Comparison of ENCODE assay signal across 10 cellular contexts in genomic region chr14:58430156-58430555, GRCh38. TPM values are rescaled to one million over a fixed set of nuclear protein-coding genes. Genes with fewer than 3 reads are reported as not detected.
A peak's percentile ranks its signal among the peaks of the same experiment; 100 is the strongest.
DNase-seq lines count a peak whose midpoint lies in the region; ATAC-seq and TF ChIP-seq lines count a peak whose summit lies in the region.
"Had no signal": no experiment of that assay in that cellular context is flagged by ENCODE, and none has a peak within 500 bp of the region (broad histone marks: within the 10 kb centered on the region; RNA-seq: fewer than 3 reads in every experiment).

No MANE protein-coding gene starts in this region.

- peaks cover 44% of the 10 kb centered on the region for H3K36me3 ChIP-seq in OCI-LY7 (ENCODE audit: insufficient read depth, low read length)

- peaks cover 17% of the 10 kb centered on the region for H3K36me3 Mint-ChIP-seq in activated T-cell treated with anti-CD3 and anti-CD28 coated beads, Interleukin-2, amount 50 U/mL, for 4 hours (ENCODE audit: insufficient read depth)

- no peaks in the 10 kb centered on the region for H3K9me2 ChIP-seq in OCI-LY7 (ENCODE audit: insufficient read depth, low read length)

- peaks cover 33% of the 10 kb centered on the region for H3K4me1 ChIP-seq in OCI-LY7 (ENCODE audit: insufficient read depth, low read length, poor library complexity, severe bottlenecking)

- no TSS peak for BruUV-seq in OCI-LY7 (replicated peaks; lab: Mats Ljungman, UMichigan)

- no peaks in the 10 kb centered on the region for H3K9me3 ChIP-seq in OCI-LY7 (ENCODE audit: low read length)

- no peak overlapping the region for H3K27ac ChIP-seq in OCI-LY7 (ENCODE audit: low read depth, low read length, poor library complexity, severe bottlenecking)
- H3K27ac ChIP-seq: C4-2B had no signal

- H3K4me1 Mint-ChIP-seq in activated T-cell treated with anti-CD3 and anti-CD28 coated beads, Interleukin-2, amount 50 U/mL, for 4 hours (ENCODE audit: low read depth) = peaks cover 38% of the 10 kb centered on the region

- no peaks in the 10 kb centered on the region for H4K20me1 ChIP-seq in OCI-LY7 (ENCODE audit: insufficient read depth, low read length)

- DNase-seq in activated T-cell treated with anti-CD3 and anti-CD28 coated beads, Interleukin-2, amount 50 U/mL, for 4 hours = no peak
- no peak for DNase-seq in activated T-cell treated with anti-CD3 and anti-CD28 coated beads, Interleukin-2, amount 50 U/mL, for 48 hours
- DNase-seq in OCI-LY7 (ENCODE audit: low spot score) (peak; percentile 10), dedifferentiated amniotic fluid mesenchymal stem cell (ENCODE audit: extremely low spot score) (peak; percentile 22), renal cortical epithelial cell (ENCODE audit: low read depth) (peak; percentile 68), Right ventricle myocardium inferior (ENCODE audit: missing footprints) (no peak), SKM-1 (lab: John Stamatoyannopoulos, UW; ENCODE audit: unreplicated experiment) (no peak)
- DNase-seq: NCI-H2029 had no signal

- H3K27me3 Mint-ChIP-seq in activated T-cell treated with anti-CD3 and anti-CD28 coated beads, Interleukin-2, amount 50 U/mL, for 4 hours (ENCODE audit: low read depth) = no peaks in the 10 kb centered on the region

- peak overlapping the region; percentile 90; the same call in 1 of the 2 replicates for H2AFZ ChIP-seq in OCI-LY7 (ENCODE audit: low read length)

- peak overlapping the region; percentile 95 for H3K4me3 ChIP-seq in OCI-LY7 (ENCODE audit: low read depth, low read length, poor library complexity, severe bottlenecking)

- intact Hi-C loops in OCI-LY7 (cut with micrococcal nuclease; ENCODE audit: unreplicated experiment) = no loop called here
- intact Hi-C loops in Right ventricle myocardium inferior (cut with DNase I) = no loop called here

- H3K4me2 ChIP-seq in OCI-LY7 (ENCODE audit: low read length) = peak overlapping the region; percentile 86

- CTCF ChIA-PET in OCI-LY7 (lab: Charles Lee; ENCODE audit: unreplicated experiment) = no interaction called here

- no peaks in the 10 kb centered on the region for H3K9me3 Mint-ChIP-seq in activated T-cell treated with anti-CD3 and anti-CD28 coated beads, Interleukin-2, amount 50 U/mL, for 4 hours

- ATAC-seq in activated T-cell treated with anti-CD3 and anti-CD28 coated beads, Interleukin-2, amount 50 U/mL, for 4 hours = peak; percentile 76 to 77
- ATAC-seq in Right ventricle myocardium inferior = no peak
- ATAC-seq in GM21576 (IDR thresholded peaks at IDR 0.05; ENCODE audit: unreplicated experiment) = no peak

- peak overlapping the region; percentile 21 for H3K4me3 Mint-ChIP-seq in activated T-cell treated with anti-CD3 and anti-CD28 coated beads, Interleukin-2, amount 50 U/mL, for 4 hours

- peaks cover 52% of the 10 kb centered on the region for H3K79me2 ChIP-seq in OCI-LY7 (ENCODE audit: insufficient read depth, low read depth, low read length)

- POLR2A ChIA-PET in OCI-LY7 (lab: Charles Lee) = interaction anchor here (0.6 to 1.2 kb wide), 6 partner anchors 16 to 1919 kb away, joined by 3 to 4 read pairs (median 3); no protein-coding TSS in a partner anchor

- TF ChIP-seq CTCF in OCI-LY7 (conservative IDR thresholded peaks at IDR 0.05; ENCODE audit: low read length) = no peak

RNA-seq across cellular contexts. Expression of gene KIAA0586, which starts 2.6 kb away (rescaled TPM):
- 10 to 100 TPM in 1 of 3 donors, 1 to 10 TPM in 2; 8.4 to 10.1 (median 9.3) TPM for total RNA-seq in activated T-cell treated with anti-CD3 and anti-CD28 coated beads, Interleukin-2, amount 50 U/mL, for 4 hours
- 20.5 and 20.8 TPM in 2 replicates for total RNA-seq in OCI-LY7 (2014; rRNA removed; shearing (Covaris generic))
- total RNA-seq in OCI-LY7 (2022) (40.9 and 41.7 TPM in 2 replicates), renal cortical epithelial cell (20.8 and 21.1 TPM in 2 replicates), Right ventricle myocardium inferior (11.3 TPM)

RNA-seq across cellular contexts. Expression of gene TIMM9, which starts 2.8 kb away (rescaled TPM):
- 10 to 100 TPM; 80.4 to 82.7 (median 81.8) TPM for total RNA-seq in activated T-cell treated with anti-CD3 and anti-CD28 coated beads, Interleukin-2, amount 50 U/mL, for 4 hours
- total RNA-seq in OCI-LY7 (2014; rRNA removed; shearing (Covaris generic)) = 33.0 and 37.2 TPM in 2 replicates
- total RNA-seq in OCI-LY7 (2022) (60.3 and 60.6 TPM in 2 replicates), renal cortical epithelial cell (12.2 and 25.7 TPM in 2 replicates), Right ventricle myocardium inferior (24.1 TPM)

RNA-seq across cellular contexts. Expression of gene TOMM20L, which starts 34.4 kb away (rescaled TPM):
- not detected for total RNA-seq in activated T-cell treated with anti-CD3 and anti-CD28 coated beads, Interleukin-2, amount 50 U/mL, for 4 hours
- total RNA-seq in OCI-LY7 (2014; rRNA removed; shearing (Covaris generic)) = not detected in 2 replicates
- total RNA-seq in OCI-LY7 (2022) (not detected in 2 replicates), renal cortical epithelial cell (not detected in 2 replicates), Right ventricle myocardium inferior (not detected)

Comparison
In these comparisons a context has a peak if more than half of its experiments do, and no peak if none do; other contexts are left out.
1. ATAC-seq: peak in activated T-cell treated with anti-CD3 and anti-CD28 coated beads, Interleukin-2, amount 50 U/mL, for 4 hours (2 of 2); none in Right ventricle myocardium inferior (single experiment) and GM21576 (single experiment).
2. DNase-seq: peak in OCI-LY7 (single experiment), dedifferentiated amniotic fluid mesenchymal stem cell (single experiment) and renal cortical epithelial cell (single experiment); none in activated T-cell treated with anti-CD3 and anti-CD28 coated beads, Interleukin-2, amount 50 U/mL, for 4 hours (single experiment), activated T-cell treated with anti-CD3 and anti-CD28 coated beads, Interleukin-2, amount 50 U/mL, for 48 hours (0 of 2), Right ventricle myocardium inferior (single experiment) and SKM-1 (single experiment).